In genomic region chr3:69510481-69511031, GRCh38 we compare ENCODE assay signal across 18 cellular contexts.
DNase-seq lines count a peak whose midpoint lies in the region; ATAC-seq, FAIRE-seq and TF ChIP-seq lines count a peak whose summit lies in the region.
"Had no signal": no experiment of that assay in that cellular context is flagged by ENCODE, and none has a peak within 500 bp of the region (broad histone marks: within the 10 kb centered on the region; RNA-seq: fewer than 3 reads in every experiment).

No MANE protein-coding gene starts in this region.

- H3K18ac ChIP-seq in trophoblast cell (ENCODE audit: low read length): no peak overlapping the region

- H3K4ac ChIP-seq in trophoblast cell (ENCODE audit: low read depth, low read length): no peak overlapping the region

- no peaks in the 10 kb centered on the region for H3K36me3 ChIP-seq in SJCRH30
- H3K36me3 ChIP-seq in left ventricle myocardium inferior: no peaks in the 10 kb centered on the region
- no peaks in the 10 kb centered on the region for H3K36me3 ChIP-seq in trophoblast cell (ENCODE audit: control insufficient read depth in 1 of 2, insufficient read depth in 2 of 2, low read length in 2 of 2)
- H3K36me3 ChIP-seq in small intestine (ENCODE audit: control insufficient read depth in 2 of 2, insufficient read depth in 2 of 2, low read length in 2 of 2): no peaks in the 10 kb centered on the region

- H2AFZ ChIP-seq in trophoblast cell (ENCODE audit: insufficient read depth, low read length, poor library complexity): no peak overlapping the region

- WGBS in trophoblast cell (ENCODE audit: extremely low coverage, insufficient coverage, insufficient read length): no CpG with 5 or more reads among the region's 3 CpGs
- 6 to 38% (median 38%) methylated on average over 3 of the region's 3 CpGs for WGBS in small intestine, 3 donors

- no peak overlapping the region for H2BK5ac ChIP-seq in trophoblast cell (ENCODE audit: low read depth, low read length, poor library complexity)

- no peak for ATAC-seq in HG02798 (IDR thresholded peaks at IDR 0.05; ENCODE audit: poor library complexity, unreplicated experiment)
- ATAC-seq: CD8-positive, alpha-beta T cell; Panc1 had no signal

- H3K4me1 ChIP-seq in SJCRH30 (peaks cover 29% of the 10 kb centered on the region), left ventricle myocardium inferior (peaks cover 32% of the 10 kb centered on the region), trophoblast cell (ENCODE audit: control insufficient read depth in 1 of 2, insufficient read depth in 2 of 2, low read length in 2 of 2) (no peaks in the 10 kb centered on the region), small intestine (ENCODE audit: control insufficient read depth in 2 of 2, insufficient read depth in 1 of 2, low read depth in 1 of 2, low read length in 1 of 2) (no peaks in the 10 kb centered on the region)

- H3K9ac ChIP-seq in trophoblast cell (ENCODE audit: low read length): peak overlapping the region; percentile 58

- H3K27ac ChIP-seq in SJCRH30 (peak overlapping the region; percentile 74), left ventricle myocardium inferior (replicated peaks) (peak overlapping the region; percentile 77), trophoblast cell (ENCODE audit: low read depth, low read length) (no peak overlapping the region), coronary artery (no peak overlapping the region), small intestine (ENCODE audit: low read depth in 1 of 2, low read length in 1 of 2) (no peak overlapping the region)

- H4K91ac ChIP-seq in trophoblast cell (ENCODE audit: low read depth, low read length): no peak overlapping the region

- TF ChIP-seq CTCF in left ventricle myocardium inferior (IDR thresholded peaks at IDR 0.05; ENCODE audit: borderline replicate concordance) (no peak), coronary artery (IDR thresholded peaks at IDR 0.05) (no peak)

- H3K4me3 ChIP-seq in SJCRH30 (no peak overlapping the region), left ventricle myocardium inferior (no peak overlapping the region), trophoblast cell (ENCODE audit: low read depth, low read length) (no peak overlapping the region), coronary artery (no peak overlapping the region), small intestine (ENCODE audit: low read depth in 1 of 2, low read length in 2 of 2) (no peak overlapping the region)

- FAIRE-seq in endometrium (lab: Jason Lieb, UNC) (peak; percentile 99), small intestine (lab: Jason Lieb, UNC) (no peak)

- no peak overlapping the region for H2BK120ac ChIP-seq in trophoblast cell (ENCODE audit: insufficient read depth, low read length, poor library complexity)

- H3K79me1 ChIP-seq in trophoblast cell (ENCODE audit: low read length): no peaks in the 10 kb centered on the region

- H4K12ac ChIP-seq in trophoblast cell (ENCODE audit: low read depth, low read length): no peak overlapping the region

- DNase-seq in SJCRH30 (peak; percentile 20 to 38), left ventricle myocardium inferior (no peak), trophoblast cell (no peak), coronary artery (ENCODE audit: low spot score) (no peak), small intestine (no peak)
- DNase-seq in activated CD8-positive, alpha-beta memory T cell treated with anti-CD3 and anti-CD28 coated beads, Interleukin-2, amount 50 U/mL, for 48 hours: no peak
- DNase-seq: CD8-positive, alpha-beta T cell; GOT3; HFFc6; Karpas-422; NCI-H1417; NCI-H1930; NCI-H2171; NCI-H510A treated with DMSO at 0.1 percent for 48 hours; SIG-M5 had no signal

- H3K27me3 ChIP-seq in SJCRH30 (no peaks in the 10 kb centered on the region), left ventricle myocardium inferior (ENCODE audit: low read depth) (no peaks in the 10 kb centered on the region), trophoblast cell (ENCODE audit: insufficient read depth, low read length) (no peaks in the 10 kb centered on the region), small intestine (ENCODE audit: control insufficient read depth in 2 of 2, insufficient read depth in 2 of 2, low read length in 2 of 2) (no peaks in the 10 kb centered on the region)

- H3K9me3 ChIP-seq in SJCRH30 (replicated peaks): 0 out of 2 replicates have a peak, but pooled peaks cover 2% of the 10 kb centered on the region
- peaks cover 30% of the 10 kb centered on the region for H3K9me3 ChIP-seq in left ventricle myocardium inferior (replicated peaks)
- no peaks in the 10 kb centered on the region for H3K9me3 ChIP-seq in trophoblast cell (ENCODE audit: insufficient read depth, low read depth, low read length)
- H3K9me3 ChIP-seq in small intestine (ENCODE audit: control insufficient read depth, low read depth): no peaks in the 10 kb centered on the region

- intact Hi-C loops in left ventricle myocardium inferior (cut with micrococcal nuclease): no loop called here

- no peak overlapping the region for H2AK5ac ChIP-seq in trophoblast cell (ENCODE audit: low read length)

- no peak overlapping the region for H3K14ac ChIP-seq in trophoblast cell (ENCODE audit: low read length)

- no peak overlapping the region for H4K8ac ChIP-seq in trophoblast cell (ENCODE audit: low read depth, low read length)

- no peak overlapping the region for H3K23ac ChIP-seq in trophoblast cell (ENCODE audit: low read length)

- H3K4me2 ChIP-seq in trophoblast cell (ENCODE audit: low read length): no peak overlapping the region

- no peaks in the 10 kb centered on the region for H3K79me2 ChIP-seq in trophoblast cell (ENCODE audit: control insufficient read depth, insufficient read depth, low read length, poor library complexity)

- no peak overlapping the region for H2BK12ac ChIP-seq in trophoblast cell (ENCODE audit: low read length)

Comparison
In these comparisons a context has a peak if more than half of its experiments do, and no peak if none do; other contexts are left out.
1. DNase-seq: peak in SJCRH30 (2 of 2); none in left ventricle myocardium inferior (single experiment), trophoblast cell (0 of 2), activated CD8-positive, alpha-beta memory T cell treated with anti-CD3 and anti-CD28 coated beads, Interleukin-2, amount 50 U/mL, for 48 hours (single experiment), coronary artery (single experiment) and small intestine (single experiment).
2. H3K27ac ChIP-seq: peak in SJCRH30 (single experiment) and left ventricle myocardium inferior (single experiment); none in trophoblast cell (single experiment), coronary artery (0 of 2) and small intestine (0 of 2).